In genomic region chr10:73867871-73868631, GRCh38 we compare ENCODE assay signal across 15 cellular contexts. TPM values are rescaled to one million over a fixed set of nuclear protein-coding genes. Genes with fewer than 3 reads are reported as not detected.
DNase-seq lines count a peak whose midpoint lies in the region; ATAC-seq and TF ChIP-seq lines count a peak whose summit lies in the region.
"Had no signal": no experiment of that assay in that cellular context is flagged by ENCODE, and none has a peak within 500 bp of the region (broad histone marks: within the 10 kb centered on the region; RNA-seq: fewer than 3 reads in every experiment).

No MANE protein-coding gene starts in this region.

- H3K36me3 ChIP-seq in aorta (ENCODE audit: control insufficient read depth in 1 of 2, insufficient read depth in 2 of 2, low read length in 1 of 2) = peaks cover 0 to 11% of the 10 kb centered on the region in 2 donors

- no peak for DNase-seq in stimulated activated naive CD8-positive, alpha-beta T cell treated with anti-CD3 and anti-CD28 coated beads, Interleukin-15, amount 100 ng/mL, for 72 hours
- DNase-seq in dorsolateral prefrontal cortex (no peak), aorta (no peak), GOT3 (lab: John Stamatoyannopoulos, UW) (no peak), GM19238 (ENCODE audit: insufficient read length, low spot score) (no peak), T1000 (lab: John Stamatoyannopoulos, UW) (no peak)
- DNase-seq in natural killer cell treated with Interleukin-12 subunit alpha and Interleukin-12 subunit beta and Interleukin-15 and Interleukin-18, amount 100 ng/mL, for 72 hours (ENCODE audit: low spot score) = no peak
- DNase-seq: activated CD4-positive, alpha-beta T cell treated with anti-CD3 and anti-CD28 coated beads for 1 hour; effector CD4-positive, alpha-beta T cell; GF-D8; mesenchymal stem cell; NCI-H1048; NCI-H774 had no signal

- TF ChIP-seq CTCF in dorsolateral prefrontal cortex (IDR thresholded peaks at IDR 0.05 in 54 of 56, conservative IDR thresholded peaks at IDR 0.05 in 2 of 56; ENCODE audit: low read depth in 1 of 56, partially characterized antibody in 56 of 56) = no peak

- no peak for ATAC-seq in stimulated activated naive CD8-positive, alpha-beta T cell treated with anti-CD3 and anti-CD28 coated beads, Interleukin-15, amount 100 ng/mL, for 72 hours
- ATAC-seq in natural killer cell treated with Interleukin-12 subunit alpha and Interleukin-12 subunit beta and Interleukin-15 and Interleukin-18, amount 100 ng/mL, for 72 hours = no peak
- ATAC-seq in aorta (ENCODE audit: low FRiP score) = no peak

- WGBS in aorta, 2 donors = 58 to 62% methylated on average over 11 of the region's 11 CpGs

- H3K4me3 Mint-ChIP-seq in stimulated activated naive CD8-positive, alpha-beta T cell treated with anti-CD3 and anti-CD28 coated beads, Interleukin-15, Interleukin-2, amounts not matched to agents 100 ng/mL and 50 ng/mL, for 24 hours = no peak overlapping the region
- H3K4me3 Mint-ChIP-seq in stimulated activated naive CD8-positive, alpha-beta T cell treated with anti-CD3 and anti-CD28 coated beads, Interleukin-15, amount 100 ng/mL, for 72 hours = no peak overlapping the region
- H3K4me3 Mint-ChIP-seq in natural killer cell treated with Interleukin-12 subunit alpha and Interleukin-12 subunit beta and Interleukin-15 and Interleukin-18, amount 100 ng/mL, for 72 hours = no peak overlapping the region

- H3K4me3 ChIP-seq in dorsolateral prefrontal cortex = peak overlapping the region in 12 of 59 donors; percentile 4 to 44 (median 26)
- H3K4me3 ChIP-seq in aorta (ENCODE audit: low read length in 2 of 2) = no peak overlapping the region

- no peaks in the 10 kb centered on the region for H3K9me3 Mint-ChIP-seq in stimulated activated naive CD8-positive, alpha-beta T cell treated with anti-CD3 and anti-CD28 coated beads, Interleukin-15, Interleukin-2, amounts not matched to agents 100 ng/mL and 50 ng/mL, for 24 hours
- H3K9me3 Mint-ChIP-seq in stimulated activated naive CD8-positive, alpha-beta T cell treated with anti-CD3 and anti-CD28 coated beads, Interleukin-15, amount 100 ng/mL, for 72 hours = no peaks in the 10 kb centered on the region
- no peaks in the 10 kb centered on the region for H3K9me3 Mint-ChIP-seq in natural killer cell treated with Interleukin-12 subunit alpha and Interleukin-12 subunit beta and Interleukin-15 and Interleukin-18, amount 100 ng/mL, for 72 hours

- H3K9me3 ChIP-seq in aorta (ENCODE audit: control insufficient read depth, low read length) = no peaks in the 10 kb centered on the region

- no peaks in the 10 kb centered on the region for H3K27me3 ChIP-seq in dorsolateral prefrontal cortex
- no peaks in the 10 kb centered on the region for H3K27me3 ChIP-seq in aorta (ENCODE audit: control insufficient read depth in 1 of 2, insufficient read depth in 2 of 2, low read length in 1 of 2)

- peak overlapping the region; percentile 15 for H3K27ac Mint-ChIP-seq in stimulated activated naive CD8-positive, alpha-beta T cell treated with anti-CD3 and anti-CD28 coated beads, Interleukin-15, Interleukin-2, amounts not matched to agents 100 ng/mL and 50 ng/mL, for 24 hours
- peak overlapping the region in 1 of 2 donors; percentile 50 for H3K27ac Mint-ChIP-seq in stimulated activated naive CD8-positive, alpha-beta T cell treated with anti-CD3 and anti-CD28 coated beads, Interleukin-15, amount 100 ng/mL, for 72 hours
- H3K27ac Mint-ChIP-seq in natural killer cell treated with Interleukin-12 subunit alpha and Interleukin-12 subunit beta and Interleukin-15 and Interleukin-18, amount 100 ng/mL, for 72 hours = peak overlapping the region; percentile 52 to 89

- H3K36me3 Mint-ChIP-seq in stimulated activated naive CD8-positive, alpha-beta T cell treated with anti-CD3 and anti-CD28 coated beads, Interleukin-15, Interleukin-2, amounts not matched to agents 100 ng/mL and 50 ng/mL, for 24 hours (ENCODE audit: low read depth) = peaks cover 7% of the 10 kb centered on the region
- no peaks in the 10 kb centered on the region for H3K36me3 Mint-ChIP-seq in natural killer cell treated with Interleukin-12 subunit alpha and Interleukin-12 subunit beta and Interleukin-15 and Interleukin-18, amount 100 ng/mL, for 72 hours

- H3K4me1 ChIP-seq in aorta (ENCODE audit: control insufficient read depth in 1 of 2, insufficient read depth in 2 of 2, low read length in 2 of 2) = peaks cover 0 to 3% of the 10 kb centered on the region in 2 donors

- H3K4me1 Mint-ChIP-seq in stimulated activated naive CD8-positive, alpha-beta T cell treated with anti-CD3 and anti-CD28 coated beads, Interleukin-15, Interleukin-2, amounts not matched to agents 100 ng/mL and 50 ng/mL, for 24 hours (ENCODE audit: low read depth) = peaks cover 55% of the 10 kb centered on the region
- H3K4me1 Mint-ChIP-seq in stimulated activated naive CD8-positive, alpha-beta T cell treated with anti-CD3 and anti-CD28 coated beads, Interleukin-15, amount 100 ng/mL, for 72 hours = peaks cover 90% of the 10 kb centered on the region
- H3K4me1 Mint-ChIP-seq in natural killer cell treated with Interleukin-12 subunit alpha and Interleukin-12 subunit beta and Interleukin-15 and Interleukin-18, amount 100 ng/mL, for 72 hours (ENCODE audit: low read depth in 2 of 2) = peaks cover 35 to 51% of the 10 kb centered on the region in 2 donors

- intact Hi-C loops in dorsolateral prefrontal cortex (cut with DNase I) (no loop called here), aorta (cut with DNase I) (no loop called here)

- peak overlapping the region in 56 of 59 donors; percentile 2 to 94 (median 78) for H3K27ac ChIP-seq in dorsolateral prefrontal cortex
- H3K27ac ChIP-seq in aorta (ENCODE audit: low read depth in 1 of 2, low read length in 2 of 2) = peak overlapping the region; percentile 2 to 46

- H3K27me3 Mint-ChIP-seq in stimulated activated naive CD8-positive, alpha-beta T cell treated with anti-CD3 and anti-CD28 coated beads, Interleukin-15, Interleukin-2, amounts not matched to agents 100 ng/mL and 50 ng/mL, for 24 hours = no peaks in the 10 kb centered on the region
- H3K27me3 Mint-ChIP-seq in stimulated activated naive CD8-positive, alpha-beta T cell treated with anti-CD3 and anti-CD28 coated beads, Interleukin-15, amount 100 ng/mL, for 72 hours = no peaks in the 10 kb centered on the region
- no peaks in the 10 kb centered on the region for H3K27me3 Mint-ChIP-seq in natural killer cell treated with Interleukin-12 subunit alpha and Interleukin-12 subunit beta and Interleukin-15 and Interleukin-18, amount 100 ng/mL, for 72 hours

RNA-seq across cellular contexts. Expression of gene CAMK2G, which starts 6.3 kb away (rescaled TPM):
- total RNA-seq in dorsolateral prefrontal cortex (100 to 1,000 TPM; 132 to 380 (median 250) TPM), aorta (10 to 100 TPM; 70.6 to 76.7 TPM)
- 10 to 100 TPM in 1 of 2 donors, 1 to 10 TPM in 1; 6.9 to 15.3 TPM for total RNA-seq in natural killer cell treated with Interleukin-12 subunit alpha and Interleukin-12 subunit beta and Interleukin-15 and Interleukin-18, amount 100 ng/mL, for 72 hours
- polyA plus RNA-seq in aorta = 10 to 100 TPM; 37.1 to 70.9 TPM

RNA-seq across cellular contexts. Expression of gene PLAU, which starts 42.9 kb away (rescaled TPM):
- total RNA-seq in dorsolateral prefrontal cortex (1 to 10 TPM in 88 of 120 experiments, under 1 TPM in 31, not detected in 1; 0.37 to 7.2 (median 1.4) TPM), aorta (10 to 100 TPM; 33.6 to 35.4 TPM)
- total RNA-seq in natural killer cell treated with Interleukin-12 subunit alpha and Interleukin-12 subunit beta and Interleukin-15 and Interleukin-18, amount 100 ng/mL, for 72 hours = not detected
- 10 to 100 TPM in 1 of 2 donors, 1 to 10 TPM in 1; 9.6 to 13.6 TPM for polyA plus RNA-seq in aorta
- total RNA-seq: SK-MEL-5 had no signal

RNA-seq across cellular contexts. Expression of gene NDST2, which starts 56.7 kb away (rescaled TPM):
- 10 to 100 TPM; 22.9 to 57.3 (median 34.5) TPM for total RNA-seq in dorsolateral prefrontal cortex
- total RNA-seq in natural killer cell treated with Interleukin-12 subunit alpha and Interleukin-12 subunit beta and Interleukin-15 and Interleukin-18, amount 100 ng/mL, for 72 hours = 10 to 100 TPM; 42.8 to 83.3 TPM
- total RNA-seq in aorta = 10 to 100 TPM; 31.9 to 55.6 TPM
- 10 to 100 TPM in 1 of 2 donors, 1 to 10 TPM in 1; 2.1 to 23.2 TPM for polyA plus RNA-seq in aorta

Comparison
In these comparisons a context has a peak if more than half of its experiments do, and no peak if none do; other contexts are left out.
1. RNA of gene CAMK2G, which starts 6.3 kb away (total RNA-seq): 132 to 380 TPM in dorsolateral prefrontal cortex and 70.6 to 76.7 TPM in aorta; 6.9 to 15.3 TPM in natural killer cell treated with Interleukin-12 subunit alpha and Interleukin-12 subunit beta and Interleukin-15 and Interleukin-18, amount 100 ng/mL, for 72 hours; every median in the first group is over 4 times any median in the second.
2. RNA of gene PLAU, which starts 42.9 kb away (total RNA-seq): 33.6 to 35.4 TPM in aorta; 0.37 to 7.2 TPM in dorsolateral prefrontal cortex and not detected in natural killer cell treated with Interleukin-12 subunit alpha and Interleukin-12 subunit beta and Interleukin-15 and Interleukin-18, amount 100 ng/mL, for 72 hours; every median in the first group is over 4 times any median in the second.